In the genomic region with DNA sequence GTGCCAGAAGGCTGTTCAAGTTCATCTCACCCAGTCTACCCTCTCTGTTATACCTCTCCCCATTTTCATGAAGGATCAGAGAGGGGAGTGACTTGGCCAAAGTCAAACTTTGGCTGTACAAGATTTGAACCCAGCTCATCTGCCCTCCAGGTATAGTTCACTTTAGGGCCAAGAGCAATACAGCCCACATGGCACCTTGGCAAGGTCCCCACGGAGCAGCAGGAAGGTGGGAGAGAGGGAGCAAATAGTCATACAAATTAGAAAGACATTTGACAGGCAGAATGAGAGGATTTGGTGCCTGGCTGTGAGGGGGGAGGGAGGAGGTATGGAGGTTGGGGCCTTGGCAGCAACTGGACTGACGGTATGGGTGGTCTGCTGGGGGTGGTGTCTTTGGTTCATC, we compare ENCODE assay signal across 23 cellular contexts. TPM values are rescaled to one million over a fixed set of nuclear protein-coding genes. Genes with fewer than 3 reads are reported as not detected.
DNase-seq lines count a peak whose midpoint lies in the region; ATAC-seq, FAIRE-seq and TF ChIP-seq lines count a peak whose summit lies in the region.
"Had no signal": no experiment of that assay in that cellular context is flagged by ENCODE, and none has a peak within 500 bp of the region (broad histone marks: within the 10 kb centered on the region; RNA-seq: fewer than 3 reads in every experiment).

No MANE protein-coding gene starts in this region.

- peaks cover 4% of the 10 kb centered on the region for H3K36me3 Mint-ChIP-seq in activated T-cell treated with anti-CD3 and anti-CD28 coated beads, Interleukin-2, amount 50 U/mL, for 4 hours (ENCODE audit: insufficient read depth)
- no peaks in the 10 kb centered on the region for H3K36me3 Mint-ChIP-seq in activated CD8-positive, alpha-beta T cell treated with anti-CD3 and anti-CD28 coated beads for 36 hours (ENCODE audit: low read depth)
- H3K36me3 Mint-ChIP-seq in glutamatergic neuron (ENCODE audit: unreplicated experiment): no peaks in the 10 kb centered on the region
- H3K36me3 Mint-ChIP-seq in stimulated activated naive B cell treated with anti-CD40 and anti-IgM and Interleukin-4, amounts not matched to agents 10 μg/mL and 1 μg/mL and 100 μg/mL, for 72 hours: peaks cover 0 to 2% of the 10 kb centered on the region in 2 donors

- peaks cover 12% of the 10 kb centered on the region for H3K27me3 Mint-ChIP-seq in activated T-cell treated with anti-CD3 and anti-CD28 coated beads, Interleukin-2, amount 50 U/mL, for 4 hours (ENCODE audit: low read depth)
- H3K27me3 Mint-ChIP-seq in activated CD8-positive, alpha-beta T cell treated with anti-CD3 and anti-CD28 coated beads for 36 hours: peaks cover 28% of the 10 kb centered on the region
- H3K27me3 Mint-ChIP-seq in glutamatergic neuron (ENCODE audit: unreplicated experiment): peaks cover 39% of the 10 kb centered on the region
- H3K27me3 Mint-ChIP-seq in stimulated activated naive B cell treated with anti-CD40 and anti-IgM and Interleukin-4, amounts not matched to agents 10 μg/mL and 1 μg/mL and 100 μg/mL, for 72 hours: peaks cover 63 to 83% of the 10 kb centered on the region in 2 donors

- intact Hi-C loops in activated CD8-positive, alpha-beta T cell treated with anti-CD3 and anti-CD28 coated beads for 36 hours (cut with micrococcal nuclease): no loop called here

- no peak for TF ChIP-seq CTCF in activated CD8-positive, alpha-beta T cell treated with anti-CD3 and anti-CD28 coated beads for 36 hours (IDR thresholded peaks at IDR 0.05)
- TF ChIP-seq CTCF in glutamatergic neuron (IDR thresholded peaks at IDR 0.05; ENCODE audit: partially characterized antibody, unreplicated experiment): no peak

- CTCF ChIA-PET in activated CD8-positive, alpha-beta T cell treated with anti-CD3 and anti-CD28 coated beads for 36 hours (lab: Charles Lee): interaction anchor here (1.3 to 4.2 kb wide), 3 partner anchors 14 to 32 kb away, joined by 6 to 29 read pairs (median 16); partner anchors contain the start of gene NT5C1A

- no peak for FAIRE-seq in H54 (lab: Jason Lieb, UNC)
- FAIRE-seq: G401.6, GM12891, HepG2 had no signal

- POLR2A ChIA-PET in activated CD8-positive, alpha-beta T cell treated with anti-CD3 and anti-CD28 coated beads for 36 hours (lab: Charles Lee): interaction anchor here (4.5 kb wide), 1 partner anchor 18 kb away, joined by 33 read pairs; the partner anchor contains the start of gene NT5C1A

- no peak for ATAC-seq in activated T-cell treated with anti-CD3 and anti-CD28 coated beads, Interleukin-2, amount 50 U/mL, for 4 hours
- no peak for ATAC-seq in activated CD8-positive, alpha-beta T cell treated with anti-CD3 and anti-CD28 coated beads for 36 hours
- no peak for ATAC-seq in stimulated activated naive B cell treated with anti-CD40 and anti-IgM and Interleukin-4, amounts not matched to agents 10 μg/mL and 1 μg/mL and 100 μg/mL, for 72 hours (replicated peaks)
- ATAC-seq: gastroesophageal sphincter had no signal

- no peak overlapping the region for H3K27ac Mint-ChIP-seq in activated CD8-positive, alpha-beta T cell treated with anti-CD3 and anti-CD28 coated beads for 36 hours
- H3K27ac Mint-ChIP-seq in glutamatergic neuron (ENCODE audit: unreplicated experiment): no peak overlapping the region
- no peak overlapping the region for H3K27ac Mint-ChIP-seq in stimulated activated naive B cell treated with anti-CD40 and anti-IgM and Interleukin-4, amounts not matched to agents 10 μg/mL and 1 μg/mL and 100 μg/mL, for 72 hours

- no peaks in the 10 kb centered on the region for H3K9me3 Mint-ChIP-seq in activated T-cell treated with anti-CD3 and anti-CD28 coated beads, Interleukin-2, amount 50 U/mL, for 4 hours
- H3K9me3 Mint-ChIP-seq in activated CD8-positive, alpha-beta T cell treated with anti-CD3 and anti-CD28 coated beads for 36 hours: no peaks in the 10 kb centered on the region
- no peaks in the 10 kb centered on the region for H3K9me3 Mint-ChIP-seq in glutamatergic neuron (ENCODE audit: unreplicated experiment)
- no peaks in the 10 kb centered on the region for H3K9me3 Mint-ChIP-seq in stimulated activated naive B cell treated with anti-CD40 and anti-IgM and Interleukin-4, amounts not matched to agents 10 μg/mL and 1 μg/mL and 100 μg/mL, for 72 hours

- peak overlapping the region; percentile 80 for H3K4me3 Mint-ChIP-seq in activated T-cell treated with anti-CD3 and anti-CD28 coated beads, Interleukin-2, amount 50 U/mL, for 4 hours
- peak overlapping the region; percentile 76 for H3K4me3 Mint-ChIP-seq in activated CD8-positive, alpha-beta T cell treated with anti-CD3 and anti-CD28 coated beads for 36 hours
- peak overlapping the region; percentile 30 for H3K4me3 Mint-ChIP-seq in glutamatergic neuron (ENCODE audit: unreplicated experiment)
- peak overlapping the region; percentile 75 to 79 for H3K4me3 Mint-ChIP-seq in stimulated activated naive B cell treated with anti-CD40 and anti-IgM and Interleukin-4, amounts not matched to agents 10 μg/mL and 1 μg/mL and 100 μg/mL, for 72 hours

- peaks cover 42% of the 10 kb centered on the region for H3K4me1 Mint-ChIP-seq in activated T-cell treated with anti-CD3 and anti-CD28 coated beads, Interleukin-2, amount 50 U/mL, for 4 hours (ENCODE audit: low read depth)
- H3K4me1 Mint-ChIP-seq in activated CD8-positive, alpha-beta T cell treated with anti-CD3 and anti-CD28 coated beads for 36 hours (ENCODE audit: low read depth): peaks cover 34% of the 10 kb centered on the region
- no peaks in the 10 kb centered on the region for H3K4me1 Mint-ChIP-seq in glutamatergic neuron (ENCODE audit: low read depth, unreplicated experiment)
- peaks cover 12 to 28% of the 10 kb centered on the region in 2 donors for H3K4me1 Mint-ChIP-seq in stimulated activated naive B cell treated with anti-CD40 and anti-IgM and Interleukin-4, amounts not matched to agents 10 μg/mL and 1 μg/mL and 100 μg/mL, for 72 hours

- TF ChIP-seq POLR2A in H54 (IDR thresholded peaks at IDR 0.05; ENCODE audit: low read depth, low read length): no peak

- DNase-seq in activated T-cell treated with anti-CD3 and anti-CD28 coated beads, Interleukin-2, amount 50 U/mL, for 4 hours: no peak
- no peak for DNase-seq in activated T-cell treated with anti-CD3 and anti-CD28 coated beads for 4 hours
- DNase-seq in activated CD8-positive, alpha-beta T cell treated with anti-CD3 and anti-CD28 coated beads for 36 hours: no peak
- no peak for DNase-seq in glutamatergic neuron
- no peak for DNase-seq in stimulated activated naive B cell treated with anti-CD40 and anti-IgM and Interleukin-4, amounts not matched to agents 10 μg/mL and 1 μg/mL and 100 μg/mL, for 72 hours
- no peak for DNase-seq in stimulated activated naive CD4-positive, alpha-beta T cell treated with Interleukin-2 at 50 U/mL for 16 hours (lab: John Stamatoyannopoulos, UW)
- no peak for DNase-seq in AG08396 (ENCODE audit: low spot score)
- no peak for DNase-seq in H54 (ENCODE audit: insufficient read length, low spot score)
- DNase-seq: ACHN; amniotic stem cell; COR-L47; HCEC 1CT; NCI-H1930; sigmoid colon; SJCRH30; stimulated activated CD4-positive, alpha-beta T cell treated with anti-CD3 and anti-CD28 coated beads, Interleukin-2, amount 100 ng/mL, for 24 hours; upper lobe of right lung had no signal

RNA-seq across cellular contexts. Expression of gene HPCAL4, which starts 1.0 kb away (rescaled TPM):
- under 1 TPM; 0.05 to 0.38 (median 0.33) TPM for total RNA-seq in activated T-cell treated with anti-CD3 and anti-CD28 coated beads, Interleukin-2, amount 50 U/mL, for 4 hours
- total RNA-seq in activated CD8-positive, alpha-beta T cell treated with anti-CD3 and anti-CD28 coated beads for 36 hours: 1 to 10 TPM; 2.8 to 3.0 TPM
- not detected for total RNA-seq in glutamatergic neuron (ENCODE audit: unreplicated experiment)
- total RNA-seq: HepG2, lung microvascular endothelial cell had no signal

RNA-seq across cellular contexts. Expression of gene NT5C1A, which starts 18.3 kb away (rescaled TPM):
- not detected for total RNA-seq in activated T-cell treated with anti-CD3 and anti-CD28 coated beads, Interleukin-2, amount 50 U/mL, for 4 hours
- under 1 TPM in 1 of 2 experiments, not detected in 1; 0.25 TPM for total RNA-seq in activated CD8-positive, alpha-beta T cell treated with anti-CD3 and anti-CD28 coated beads for 36 hours
- not detected for total RNA-seq in glutamatergic neuron (ENCODE audit: unreplicated experiment)
- total RNA-seq: HepG2, lung microvascular endothelial cell, NCI-H460, sigmoid colon had no signal

RNA-seq across cellular contexts. Expression of gene PPIE, which starts 48.5 kb away (rescaled TPM):
- total RNA-seq in activated T-cell treated with anti-CD3 and anti-CD28 coated beads, Interleukin-2, amount 50 U/mL, for 4 hours: 10 to 100 TPM; 54.0 to 65.4 (median 63.2) TPM
- 10 to 100 TPM; 71.7 to 74.7 TPM for total RNA-seq in activated CD8-positive, alpha-beta T cell treated with anti-CD3 and anti-CD28 coated beads for 36 hours
- total RNA-seq in glutamatergic neuron (ENCODE audit: unreplicated experiment): 28.8 TPM

RNA-seq across cellular contexts. Expression of gene HEYL, which starts 50.8 kb away (rescaled TPM):
- total RNA-seq in activated T-cell treated with anti-CD3 and anti-CD28 coated beads, Interleukin-2, amount 50 U/mL, for 4 hours: under 1 TPM; 0.05 to 0.11 (median 0.08) TPM
- under 1 TPM in 1 of 2 experiments, not detected in 1; 0.07 TPM for total RNA-seq in activated CD8-positive, alpha-beta T cell treated with anti-CD3 and anti-CD28 coated beads for 36 hours
- 9.0 TPM for total RNA-seq in glutamatergic neuron (ENCODE audit: unreplicated experiment)
- total RNA-seq: lung microvascular endothelial cell had no signal

Comparison
In these comparisons a context has a peak if more than half of its experiments do, and no peak if none do; other contexts are left out.
1. H3K4me3 Mint-ChIP-seq: peak in every context shown above with its lines; median percentile 80 in activated T-cell treated with anti-CD3 and anti-CD28 coated beads, Interleukin-2, amount 50 U/mL, for 4 hours; 77 in stimulated activated naive B cell treated with anti-CD40 and anti-IgM and Interleukin-4, amounts not matched to agents 10 μg/mL and 1 μg/mL and 100 μg/mL, for 72 hours; 76 in activated CD8-positive, alpha-beta T cell treated with anti-CD3 and anti-CD28 coated beads for 36 hours; 30 in glutamatergic neuron.